In the genomic region with DNA sequence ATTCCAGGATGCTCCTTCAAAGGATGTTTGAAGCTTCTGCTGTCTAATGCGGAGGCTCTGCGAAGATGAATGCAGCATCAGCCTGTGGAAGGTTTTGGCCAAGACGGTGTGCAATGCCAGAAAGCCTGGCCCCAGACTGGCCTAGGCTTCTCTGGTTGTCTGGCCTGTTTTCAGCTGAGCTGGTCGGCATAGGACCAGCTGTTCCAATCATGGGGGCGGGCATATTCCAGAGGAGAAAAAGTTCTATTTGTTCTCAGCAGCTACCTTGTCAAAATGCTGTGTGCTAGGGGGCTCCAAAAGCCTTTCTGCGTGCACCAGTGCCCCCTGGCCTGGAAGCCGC, we compare ENCODE assay signal across 2 cellular contexts.
TF ChIP-seq lines count a peak whose summit lies in the region.

No MANE protein-coding gene starts in this region.

TF ChIP-seq in HepG2, 621 proteins besides CTCF, POLR2A, EP300 and RAD21:
- TF ChIP-seq XRCC5 (optimal IDR thresholded peaks at IDR 0.05; ENCODE audit: low read length) (no peak), FOSL2 (CRISPR knock-in tag; IDR thresholded peaks at IDR 0.05) (no peak), FOXA1 (IDR thresholded peaks at IDR 0.05) (no peak), FOXA1 (CRISPR knock-in tag; IDR thresholded peaks at IDR 0.05) (0 out of 2 replicates have a peak, but pooled peaks have one; percentile 11), ZNF335 (CRISPR knock-in tag; IDR thresholded peaks at IDR 0.05) (no peak), ISL2 (CRISPR knock-in tag; IDR thresholded peaks at IDR 0.05) (0 out of 2 replicates have a peak, but pooled peaks have one; percentile 3)
- TF ChIP-seq, protein P1, sequence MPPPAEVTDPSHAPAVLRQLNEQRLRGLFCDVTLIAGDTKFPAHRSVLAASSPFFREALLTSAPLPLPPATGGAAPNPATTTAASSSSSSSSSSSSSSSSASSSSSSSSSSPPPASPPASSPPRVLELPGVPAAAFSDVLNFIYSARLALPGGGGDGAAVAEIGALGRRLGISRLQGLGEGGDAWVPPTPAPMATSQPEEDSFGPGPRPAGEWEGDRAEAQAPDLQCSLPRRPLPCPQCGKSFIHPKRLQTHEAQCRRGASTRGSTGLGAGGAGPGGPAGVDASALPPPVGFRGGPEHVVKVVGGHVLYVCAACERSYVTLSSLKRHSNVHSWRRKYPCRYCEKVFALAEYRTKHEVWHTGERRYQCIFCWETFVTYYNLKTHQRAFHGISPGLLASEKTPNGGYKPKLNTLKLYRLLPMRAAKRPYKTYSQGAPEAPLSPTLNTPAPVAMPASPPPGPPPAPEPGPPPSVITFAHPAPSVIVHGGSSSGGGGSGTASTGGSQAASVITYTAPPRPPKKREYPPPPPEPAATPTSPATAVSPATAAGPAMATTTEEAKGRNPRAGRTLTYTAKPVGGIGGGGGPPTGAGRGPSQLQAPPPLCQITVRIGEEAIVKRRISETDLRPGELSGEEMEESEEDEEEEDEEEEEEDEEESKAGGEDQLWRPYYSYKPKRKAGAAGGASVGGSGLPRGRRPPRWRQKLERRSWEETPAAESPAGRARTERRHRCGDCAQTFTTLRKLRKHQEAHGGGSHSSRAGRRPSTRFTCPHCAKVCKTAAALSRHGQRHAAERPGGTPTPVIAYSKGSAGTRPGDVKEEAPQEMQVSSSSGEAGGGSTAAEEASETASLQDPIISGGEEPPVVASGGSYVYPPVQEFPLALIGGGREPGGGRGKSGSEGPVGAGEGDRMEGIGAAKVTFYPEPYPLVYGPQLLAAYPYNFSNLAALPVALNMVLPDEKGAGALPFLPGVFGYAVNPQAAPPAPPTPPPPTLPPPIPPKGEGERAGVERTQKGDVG (CRISPR knock-in tag; IDR thresholded peaks at IDR 0.05; ENCODE audit: borderline replicate concordance) = peak; percentile 36; the same call in 1 of the 2 replicates

TF ChIP-seq in WTC11, 78 proteins besides CTCF, POLR2A, EP300 and RAD21 (continued from another document):
- TF ChIP-seq ZNF219 (CRISPR knock-in tag; IDR thresholded peaks at IDR 0.05; ENCODE audit: borderline replicate concordance) (no peak), ZNF317 (CRISPR knock-in tag; IDR thresholded peaks at IDR 0.05; ENCODE audit: borderline replicate concordance, low read depth) (no peak), NR2C2 (CRISPR knock-in tag; IDR thresholded peaks at IDR 0.05) (no peak), GRHL2 (CRISPR knock-in tag; IDR thresholded peaks at IDR 0.05; ENCODE audit: insufficient replicate concordance, severe bottlenecking) (no peak), ZNF232 (CRISPR knock-in tag; IDR thresholded peaks at IDR 0.05) (no peak), NFATC4 (CRISPR knock-in tag; IDR thresholded peaks at IDR 0.05) (no peak), RORB (CRISPR knock-in tag; IDR thresholded peaks at IDR 0.05) (no peak), CREM (CRISPR knock-in tag; IDR thresholded peaks at IDR 0.05) (no peak), TCF7 (CRISPR knock-in tag; IDR thresholded peaks at IDR 0.05; ENCODE audit: low read depth) (no peak), TEAD1 (CRISPR knock-in tag; IDR thresholded peaks at IDR 0.05) (no peak), FOXP1 (CRISPR knock-in tag; IDR thresholded peaks at IDR 0.05; ENCODE audit: borderline replicate concordance) (no peak), ZNF121 (CRISPR knock-in tag; IDR thresholded peaks at IDR 0.05) (no peak)
- TF ChIP-seq, protein P2, sequence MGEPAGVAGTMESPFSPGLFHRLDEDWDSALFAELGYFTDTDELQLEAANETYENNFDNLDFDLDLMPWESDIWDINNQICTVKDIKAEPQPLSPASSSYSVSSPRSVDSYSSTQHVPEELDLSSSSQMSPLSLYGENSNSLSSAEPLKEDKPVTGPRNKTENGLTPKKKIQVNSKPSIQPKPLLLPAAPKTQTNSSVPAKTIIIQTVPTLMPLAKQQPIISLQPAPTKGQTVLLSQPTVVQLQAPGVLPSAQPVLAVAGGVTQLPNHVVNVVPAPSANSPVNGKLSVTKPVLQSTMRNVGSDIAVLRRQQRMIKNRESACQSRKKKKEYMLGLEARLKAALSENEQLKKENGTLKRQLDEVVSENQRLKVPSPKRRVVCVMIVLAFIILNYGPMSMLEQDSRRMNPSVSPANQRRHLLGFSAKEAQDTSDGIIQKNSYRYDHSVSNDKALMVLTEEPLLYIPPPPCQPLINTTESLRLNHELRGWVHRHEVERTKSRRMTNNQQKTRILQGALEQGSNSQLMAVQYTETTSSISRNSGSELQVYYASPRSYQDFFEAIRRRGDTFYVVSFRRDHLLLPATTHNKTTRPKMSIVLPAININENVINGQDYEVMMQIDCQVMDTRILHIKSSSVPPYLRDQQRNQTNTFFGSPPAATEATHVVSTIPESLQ (CRISPR knock-in tag; IDR thresholded peaks at IDR 0.05) = no peak
- TF ChIP-seq, protein P3, sequence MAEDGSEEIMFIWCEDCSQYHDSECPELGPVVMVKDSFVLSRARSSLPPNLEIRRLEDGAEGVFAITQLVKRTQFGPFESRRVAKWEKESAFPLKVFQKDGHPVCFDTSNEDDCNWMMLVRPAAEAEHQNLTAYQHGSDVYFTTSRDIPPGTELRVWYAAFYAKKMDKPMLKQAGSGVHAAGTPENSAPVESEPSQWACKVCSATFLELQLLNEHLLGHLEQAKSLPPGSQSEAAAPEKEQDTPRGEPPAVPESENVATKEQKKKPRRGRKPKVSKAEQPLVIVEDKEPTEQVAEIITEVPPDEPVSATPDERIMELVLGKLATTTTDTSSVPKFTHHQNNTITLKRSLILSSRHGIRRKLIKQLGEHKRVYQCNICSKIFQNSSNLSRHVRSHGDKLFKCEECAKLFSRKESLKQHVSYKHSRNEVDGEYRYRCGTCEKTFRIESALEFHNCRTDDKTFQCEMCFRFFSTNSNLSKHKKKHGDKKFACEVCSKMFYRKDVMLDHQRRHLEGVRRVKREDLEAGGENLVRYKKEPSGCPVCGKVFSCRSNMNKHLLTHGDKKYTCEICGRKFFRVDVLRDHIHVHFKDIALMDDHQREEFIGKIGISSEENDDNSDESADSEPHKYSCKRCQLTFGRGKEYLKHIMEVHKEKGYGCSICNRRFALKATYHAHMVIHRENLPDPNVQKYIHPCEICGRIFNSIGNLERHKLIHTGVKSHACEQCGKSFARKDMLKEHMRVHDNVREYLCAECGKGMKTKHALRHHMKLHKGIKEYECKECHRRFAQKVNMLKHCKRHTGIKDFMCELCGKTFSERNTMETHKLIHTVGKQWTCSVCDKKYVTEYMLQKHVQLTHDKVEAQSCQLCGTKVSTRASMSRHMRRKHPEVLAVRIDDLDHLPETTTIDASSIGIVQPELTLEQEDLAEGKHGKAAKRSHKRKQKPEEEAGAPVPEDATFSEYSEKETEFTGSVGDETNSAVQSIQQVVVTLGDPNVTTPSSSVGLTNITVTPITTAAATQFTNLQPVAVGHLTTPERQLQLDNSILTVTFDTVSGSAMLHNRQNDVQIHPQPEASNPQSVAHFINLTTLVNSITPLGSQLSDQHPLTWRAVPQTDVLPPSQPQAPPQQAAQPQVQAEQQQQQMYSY (CRISPR knock-in tag; IDR thresholded peaks at IDR 0.05) = no peak
- TF ChIP-seq, protein P4, sequence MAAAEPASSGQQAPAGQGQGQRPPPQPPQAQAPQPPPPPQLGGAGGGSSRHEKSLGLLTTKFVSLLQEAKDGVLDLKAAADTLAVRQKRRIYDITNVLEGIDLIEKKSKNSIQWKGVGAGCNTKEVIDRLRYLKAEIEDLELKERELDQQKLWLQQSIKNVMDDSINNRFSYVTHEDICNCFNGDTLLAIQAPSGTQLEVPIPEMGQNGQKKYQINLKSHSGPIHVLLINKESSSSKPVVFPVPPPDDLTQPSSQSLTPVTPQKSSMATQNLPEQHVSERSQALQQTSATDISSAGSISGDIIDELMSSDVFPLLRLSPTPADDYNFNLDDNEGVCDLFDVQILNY (CRISPR knock-in tag; IDR thresholded peaks at IDR 0.05) = no peak
- TF ChIP-seq, protein P5, sequence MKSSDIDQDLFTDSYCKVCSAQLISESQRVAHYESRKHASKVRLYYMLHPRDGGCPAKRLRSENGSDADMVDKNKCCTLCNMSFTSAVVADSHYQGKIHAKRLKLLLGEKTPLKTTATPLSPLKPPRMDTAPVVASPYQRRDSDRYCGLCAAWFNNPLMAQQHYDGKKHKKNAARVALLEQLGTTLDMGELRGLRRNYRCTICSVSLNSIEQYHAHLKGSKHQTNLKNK (CRISPR knock-in tag; IDR thresholded peaks at IDR 0.05) = no peak
- TF ChIP-seq, protein P6, sequence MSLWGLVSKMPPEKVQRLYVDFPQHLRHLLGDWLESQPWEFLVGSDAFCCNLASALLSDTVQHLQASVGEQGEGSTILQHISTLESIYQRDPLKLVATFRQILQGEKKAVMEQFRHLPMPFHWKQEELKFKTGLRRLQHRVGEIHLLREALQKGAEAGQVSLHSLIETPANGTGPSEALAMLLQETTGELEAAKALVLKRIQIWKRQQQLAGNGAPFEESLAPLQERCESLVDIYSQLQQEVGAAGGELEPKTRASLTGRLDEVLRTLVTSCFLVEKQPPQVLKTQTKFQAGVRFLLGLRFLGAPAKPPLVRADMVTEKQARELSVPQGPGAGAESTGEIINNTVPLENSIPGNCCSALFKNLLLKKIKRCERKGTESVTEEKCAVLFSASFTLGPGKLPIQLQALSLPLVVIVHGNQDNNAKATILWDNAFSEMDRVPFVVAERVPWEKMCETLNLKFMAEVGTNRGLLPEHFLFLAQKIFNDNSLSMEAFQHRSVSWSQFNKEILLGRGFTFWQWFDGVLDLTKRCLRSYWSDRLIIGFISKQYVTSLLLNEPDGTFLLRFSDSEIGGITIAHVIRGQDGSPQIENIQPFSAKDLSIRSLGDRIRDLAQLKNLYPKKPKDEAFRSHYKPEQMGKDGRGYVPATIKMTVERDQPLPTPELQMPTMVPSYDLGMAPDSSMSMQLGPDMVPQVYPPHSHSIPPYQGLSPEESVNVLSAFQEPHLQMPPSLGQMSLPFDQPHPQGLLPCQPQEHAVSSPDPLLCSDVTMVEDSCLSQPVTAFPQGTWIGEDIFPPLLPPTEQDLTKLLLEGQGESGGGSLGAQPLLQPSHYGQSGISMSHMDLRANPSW (CRISPR knock-in tag; conservative IDR thresholded peaks at IDR 0.05; ENCODE audit: low read depth) = no peak
- TF ChIP-seq, protein P7, sequence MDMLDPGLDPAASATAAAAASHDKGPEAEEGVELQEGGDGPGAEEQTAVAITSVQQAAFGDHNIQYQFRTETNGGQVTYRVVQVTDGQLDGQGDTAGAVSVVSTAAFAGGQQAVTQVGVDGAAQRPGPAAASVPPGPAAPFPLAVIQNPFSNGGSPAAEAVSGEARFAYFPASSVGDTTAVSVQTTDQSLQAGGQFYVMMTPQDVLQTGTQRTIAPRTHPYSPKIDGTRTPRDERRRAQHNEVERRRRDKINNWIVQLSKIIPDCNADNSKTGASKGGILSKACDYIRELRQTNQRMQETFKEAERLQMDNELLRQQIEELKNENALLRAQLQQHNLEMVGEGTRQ (CRISPR knock-in tag; IDR thresholded peaks at IDR 0.05) = no peak
- TF ChIP-seq, protein P8, sequence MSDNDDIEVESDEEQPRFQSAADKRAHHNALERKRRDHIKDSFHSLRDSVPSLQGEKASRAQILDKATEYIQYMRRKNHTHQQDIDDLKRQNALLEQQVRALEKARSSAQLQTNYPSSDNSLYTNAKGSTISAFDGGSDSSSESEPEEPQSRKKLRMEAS (CRISPR knock-in tag; IDR thresholded peaks at IDR 0.05) = no peak
